In genomic region chr2:31138037-31138962, GRCh38 we compare ENCODE assay signal across 9 cellular contexts. TPM values are rescaled to one million over a fixed set of nuclear protein-coding genes. Genes with fewer than 3 reads are reported as not detected.
DNase-seq lines count a peak whose midpoint lies in the region; ATAC-seq and TF ChIP-seq lines count a peak whose summit lies in the region.
"Had no signal": no experiment of that assay in that cellular context is flagged by ENCODE, and none has a peak within 500 bp of the region (broad histone marks: within the 10 kb centered on the region; RNA-seq: fewer than 3 reads in every experiment).

Gene GALNT14 (minus strand): TSS chr2:31138440. CDS start chr2:31138086, 354 bp downstream.

- TF ChIP-seq CTCF in suprapubic skin (IDR thresholded peaks at IDR 0.05), result peak in 1 of 2 donors; percentile 37

- peaks cover 72% of the 10 kb centered on the region for H3K27me3 Mint-ChIP-seq in activated T-cell treated with anti-CD3 and anti-CD28 coated beads, Interleukin-2, amount 50 U/mL, for 24 hours
- peaks cover 40 to 78% (median 46%) of the 10 kb centered on the region in 5 donors for H3K27me3 Mint-ChIP-seq in naive thymus-derived CD4-positive, alpha-beta T cell

- TF ChIP-seq POLR2A in suprapubic skin (IDR thresholded peaks at IDR 0.05), result no peak

- no peak for TF ChIP-seq EP300 in suprapubic skin (IDR thresholded peaks at IDR 0.05)

- peaks cover 0 to 5% of the 10 kb centered on the region in 2 donors for H3K4me1 ChIP-seq in naive thymus-derived CD4-positive, alpha-beta T cell (ENCODE audit: control insufficient read depth in 2 of 2, insufficient read depth in 2 of 2, low read length in 2 of 2)
- peaks cover 21% of the 10 kb centered on the region for H3K4me1 ChIP-seq in suprapubic skin

- peak within 1 kb of the TSS; percentile 20 for H3K4me3 ChIP-seq in naive thymus-derived CD4-positive, alpha-beta T cell (ENCODE audit: low read length)
- H3K4me3 ChIP-seq in suprapubic skin, result peak within 1 kb of the TSS; percentile 55
- H3K4me3 ChIP-seq: K562 had no signal

- H3K27me3 ChIP-seq in naive thymus-derived CD4-positive, alpha-beta T cell (ENCODE audit: control insufficient read depth in 2 of 2, insufficient read depth in 2 of 2, low read length in 2 of 2), result peaks cover 9 to 22% of the 10 kb centered on the region in 2 donors
- peaks cover 47% of the 10 kb centered on the region for H3K27me3 ChIP-seq in suprapubic skin

- 6% methylated on average over 15 of the region's 95 CpGs for WGBS in suprapubic skin

- no peaks in the 10 kb centered on the region for H3K9me3 ChIP-seq in naive thymus-derived CD4-positive, alpha-beta T cell (ENCODE audit: control insufficient read depth in 2 of 3, low read length in 3 of 3)
- no peaks in the 10 kb centered on the region for H3K9me3 ChIP-seq in suprapubic skin

- intact Hi-C loops in naive thymus-derived CD4-positive, alpha-beta T cell (cut with micrococcal nuclease), result no loop called here

- H3K36me3 Mint-ChIP-seq in activated T-cell treated with anti-CD3 and anti-CD28 coated beads, Interleukin-2, amount 50 U/mL, for 24 hours (ENCODE audit: low read depth), result no peaks in the 10 kb centered on the region
- no peaks in the 10 kb centered on the region for H3K36me3 Mint-ChIP-seq in naive thymus-derived CD4-positive, alpha-beta T cell

- no peak within 1 kb of the TSS for H3K27ac ChIP-seq in naive thymus-derived CD4-positive, alpha-beta T cell (ENCODE audit: low read depth, low read length)
- H3K27ac ChIP-seq in suprapubic skin, result no peak within 1 kb of the TSS

- H3K4me3 Mint-ChIP-seq in activated T-cell treated with anti-CD3 and anti-CD28 coated beads, Interleukin-2, amount 50 U/mL, for 24 hours, result peak within 1 kb of the TSS; percentile 73
- peak within 1 kb of the TSS in 8 of 10 donors; percentile 6 to 80 (median 59) for H3K4me3 Mint-ChIP-seq in naive thymus-derived CD4-positive, alpha-beta T cell

- peak; percentile 35 for DNase-seq in Ammon's horn (ENCODE audit: low spot score)
- peak; percentile 22 for DNase-seq in NCI-H1105 (lab: John Stamatoyannopoulos, UW)
- peak; percentile 70 for DNase-seq in activated T-cell treated with anti-CD3 and anti-CD28 coated beads, Interleukin-2, amount 50 U/mL, for 24 hours
- DNase-seq in fibroblast of the conjunctiva (ENCODE audit: low read depth), result peak; percentile 8
- DNase-seq in naive thymus-derived CD4-positive, alpha-beta T cell, result peak in 2 of 9 donors; percentile 19 to 44
- DNase-seq in suprapubic skin (ENCODE audit: low spot score in 2 of 2), result peak in 1 of 2 donors; percentile 83

- H3K9me3 Mint-ChIP-seq in activated T-cell treated with anti-CD3 and anti-CD28 coated beads, Interleukin-2, amount 50 U/mL, for 24 hours, result no peaks in the 10 kb centered on the region
- no peaks in the 10 kb centered on the region for H3K9me3 Mint-ChIP-seq in naive thymus-derived CD4-positive, alpha-beta T cell

- H3K36me3 ChIP-seq in naive thymus-derived CD4-positive, alpha-beta T cell (ENCODE audit: control insufficient read depth in 2 of 3, insufficient read depth in 3 of 3, low read length in 3 of 3), result no peaks in the 10 kb centered on the region
- no peaks in the 10 kb centered on the region for H3K36me3 ChIP-seq in suprapubic skin

- peak; percentile 72 for ATAC-seq in GM18909 (IDR thresholded peaks at IDR 0.05; ENCODE audit: poor library complexity, unreplicated experiment)
- ATAC-seq in naive thymus-derived CD4-positive, alpha-beta T cell, result peak; percentile 69
- no peak for ATAC-seq in HG02763 (IDR thresholded peaks at IDR 0.05; ENCODE audit: unreplicated experiment)
- ATAC-seq: K562 had no signal

- H3K27ac Mint-ChIP-seq in activated T-cell treated with anti-CD3 and anti-CD28 coated beads, Interleukin-2, amount 50 U/mL, for 24 hours, result no peak within 1 kb of the TSS
- no peak within 1 kb of the TSS for H3K27ac Mint-ChIP-seq in naive thymus-derived CD4-positive, alpha-beta T cell

- CTCF ChIA-PET in naive thymus-derived CD4-positive, alpha-beta T cell (lab: Charles Lee), result no interaction called here

- POLR2A ChIA-PET in naive thymus-derived CD4-positive, alpha-beta T cell (lab: Charles Lee), result no interaction called here

- H3K4me1 Mint-ChIP-seq in activated T-cell treated with anti-CD3 and anti-CD28 coated beads, Interleukin-2, amount 50 U/mL, for 24 hours (ENCODE audit: low read depth), result peaks cover 10% of the 10 kb centered on the region
- H3K4me1 Mint-ChIP-seq in naive thymus-derived CD4-positive, alpha-beta T cell, result peaks cover 5 to 13% (median 10%) of the 10 kb centered on the region in 7 donors

RNA-seq across cellular contexts. Expression of gene GALNT14, which starts in this region (rescaled TPM):
- 1 to 10 TPM in 1 of 5 experiments, under 1 TPM in 1, not detected in 3; 0.64 to 1.1 TPM for total RNA-seq in naive thymus-derived CD4-positive, alpha-beta T cell
- polyA plus RNA-seq in naive thymus-derived CD4-positive, alpha-beta T cell, result not detected
- 1 to 10 TPM; 3.2 to 6.6 (median 4.7) TPM for total RNA-seq in suprapubic skin
- total RNA-seq: K562 had no signal
